Comparison of ENCODE assay signal across 9 cellular contexts in the genomic region with DNA sequence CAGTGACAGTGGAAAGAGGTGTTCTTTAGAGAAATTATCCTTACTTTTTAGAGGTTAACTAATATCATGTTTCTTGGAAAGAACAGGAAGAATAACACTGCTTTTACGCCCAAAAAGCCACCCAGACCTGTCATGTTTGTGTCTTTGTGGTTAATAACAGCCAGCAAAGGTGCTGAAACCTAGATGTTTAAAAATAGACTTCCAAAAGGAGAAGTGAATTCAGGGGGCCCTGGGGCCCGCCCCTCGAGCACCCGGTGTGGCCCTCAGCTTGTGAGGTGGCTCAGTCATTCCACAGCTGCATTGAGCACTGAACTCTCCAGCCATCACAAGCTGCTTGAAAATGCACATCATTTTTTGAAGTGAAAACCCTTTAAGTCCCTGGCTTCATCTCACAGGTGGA. TPM values are rescaled to one million over a fixed set of nuclear protein-coding genes. Genes with fewer than 3 reads are reported as not detected.
DNase-seq lines count a peak whose midpoint lies in the region; ATAC-seq and TF ChIP-seq lines count a peak whose summit lies in the region.
"Had no signal": no experiment of that assay in that cellular context is flagged by ENCODE, and none has a peak within 500 bp of the region (broad histone marks: within the 10 kb centered on the region; RNA-seq: fewer than 3 reads in every experiment).

No MANE protein-coding gene starts in this region.

- peaks cover 64% of the 10 kb centered on the region for H3K36me3 Mint-ChIP-seq in CD4-positive, alpha-beta T cell (ENCODE audit: low read depth)

- H3K4me1 ChIP-seq in upper lobe of right lung = no peaks in the 10 kb centered on the region

- peak; percentile 18 for ATAC-seq in CD4-positive, alpha-beta T cell (ENCODE audit: poor library complexity)
- ATAC-seq in GM19025 (IDR thresholded peaks at IDR 0.05; ENCODE audit: low read depth, unreplicated experiment) = peak; percentile 68
- ATAC-seq in HG02970 (IDR thresholded peaks at IDR 0.05; ENCODE audit: low FRiP score, unreplicated experiment) = peak; percentile 72
- ATAC-seq in upper lobe of right lung = no peak

- no peak overlapping the region for H3K4me3 ChIP-seq in upper lobe of right lung

- TF ChIP-seq CTCF in CD4-positive, alpha-beta T cell (IDR thresholded peaks at IDR 0.05) = no peak
- TF ChIP-seq CTCF in upper lobe of right lung (IDR thresholded peaks at IDR 0.05) = no peak

- no peaks in the 10 kb centered on the region for H3K27me3 ChIP-seq in CD4-positive, alpha-beta T cell (ENCODE audit: control insufficient read depth, insufficient read depth, low read length)
- H3K27me3 ChIP-seq in upper lobe of right lung = no peaks in the 10 kb centered on the region

- POLR2A ChIA-PET in CD4-positive, alpha-beta T cell (lab: Charles Lee) = interaction anchor here (1.7 kb wide), 1 partner anchor 48 kb away, joined by 8 read pairs; no protein-coding TSS in a partner anchor

- peak overlapping the region; percentile 18 for H3K4me3 Mint-ChIP-seq in CD4-positive, alpha-beta T cell

- no peaks in the 10 kb centered on the region for H3K9me3 ChIP-seq in CD4-positive, alpha-beta T cell (ENCODE audit: control insufficient read depth, low read length)
- no peaks in the 10 kb centered on the region for H3K9me3 ChIP-seq in upper lobe of right lung

- peaks cover 11% of the 10 kb centered on the region for H3K4me1 Mint-ChIP-seq in CD4-positive, alpha-beta T cell (ENCODE audit: low read depth)

- H3K27me3 Mint-ChIP-seq in CD4-positive, alpha-beta T cell = no peaks in the 10 kb centered on the region

- CTCF ChIA-PET in CD4-positive, alpha-beta T cell (lab: Charles Lee) = no interaction called here

- intact Hi-C loops in CD4-positive, alpha-beta T cell (cut with DNase I, micrococcal nuclease) = loop anchor here in 1 of 2 experiments (1.0 kb wide), 2 partner anchors 45 to 126 kb away; no protein-coding TSS in a partner anchor
- intact Hi-C loops in upper lobe of right lung (cut with DNase I) = no loop called here

- H3K9me3 Mint-ChIP-seq in CD4-positive, alpha-beta T cell = no peaks in the 10 kb centered on the region

- peak overlapping the region; percentile 38 for H3K27ac ChIP-seq in CD4-positive, alpha-beta T cell (ENCODE audit: low read depth, low read length)
- H3K27ac ChIP-seq in upper lobe of right lung = no peak overlapping the region

- peak overlapping the region; percentile 82 for H3K27ac Mint-ChIP-seq in CD4-positive, alpha-beta T cell

- peaks cover 29% of the 10 kb centered on the region for H3K36me3 ChIP-seq in upper lobe of right lung

- no peak for DNase-seq in CD4-positive, alpha-beta T cell
- peak; percentile 5 for DNase-seq in SKM-1 (lab: John Stamatoyannopoulos, UW; ENCODE audit: unreplicated experiment)
- no peak for DNase-seq in upper lobe of right lung
- no peak for DNase-seq in NCI-H446 (lab: John Stamatoyannopoulos, UW)
- DNase-seq in amygdala (lab: John Stamatoyannopoulos, UW) = no peak
- no peak for DNase-seq in hypothalamus (lab: John Stamatoyannopoulos, UW)
- DNase-seq: amniotic stem cell had no signal

RNA-seq across cellular contexts. Expression of a gene that starts 20.8 kb away (rescaled TPM):
- 1 to 10 TPM; 2.6 to 2.8 TPM for total RNA-seq in CD4-positive, alpha-beta T cell
- 19.8 TPM for total RNA-seq in upper lobe of right lung
